In the genomic region with DNA sequence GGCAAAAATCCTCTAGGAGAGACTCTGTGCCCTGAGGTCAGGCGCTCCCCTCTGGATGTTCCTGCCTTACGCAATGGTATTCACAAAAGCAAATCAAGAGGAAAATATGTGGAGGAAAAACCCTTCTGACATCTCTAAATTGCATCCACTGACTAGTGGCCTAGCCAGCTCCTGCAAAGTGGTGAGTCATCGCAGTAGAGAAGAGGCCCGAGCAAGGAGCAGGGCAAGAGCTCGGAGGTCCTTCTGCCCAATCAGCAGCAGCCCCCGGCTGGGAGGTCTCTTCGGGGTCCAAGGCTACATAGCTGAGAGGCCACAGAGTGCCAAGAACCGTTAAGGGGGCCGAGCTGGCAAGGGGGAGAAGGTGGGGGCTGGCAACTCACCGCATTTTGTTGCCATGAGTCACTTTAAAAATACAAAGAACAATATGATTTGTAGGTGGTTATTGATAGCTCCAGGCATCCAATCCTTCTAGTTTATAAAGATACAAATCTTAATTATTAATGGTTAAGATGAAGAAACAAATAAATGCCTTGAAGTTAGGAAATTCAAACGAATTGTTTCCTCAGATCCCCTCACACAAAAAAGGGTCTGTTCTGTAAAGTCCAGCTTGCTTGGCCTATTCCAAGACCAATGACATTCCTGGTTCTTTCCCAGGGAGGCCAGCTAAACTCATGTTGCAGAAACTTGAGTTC, we compare ENCODE assay signal across 10 cellular contexts.
DNase-seq lines count a peak whose midpoint lies in the region; ATAC-seq, FAIRE-seq and TF ChIP-seq lines count a peak whose summit lies in the region.
"Had no signal": no experiment of that assay in that cellular context is flagged by ENCODE, and none has a peak within 500 bp of the region (broad histone marks: within the 10 kb centered on the region; RNA-seq: fewer than 3 reads in every experiment).

No MANE protein-coding gene starts in this region.

- H3K27ac Mint-ChIP-seq in mesothelial cell of epicardium: peak overlapping the region; percentile 98
- H3K27ac Mint-ChIP-seq: dendritic cell treated with granulocyte-macrophage colony-stimulating factor and Interleukin-4, amounts not matched to agents 40 ng/mL and 50 ng/mL, for 4 days had no signal

- H3K23me2 ChIP-seq in H1 (ENCODE audit: low read depth, low read length): no peaks in the 10 kb centered on the region

- H4K20me1 ChIP-seq in H1 (replicated peaks in 1 of 2; ENCODE audit: control insufficient read depth in 1 of 2, insufficient read depth in 2 of 2, low read length in 2 of 2): no peaks in the 10 kb centered on the region

- DNase-seq in A172 (ENCODE audit: low spot score) (peak; percentile 100), LHCN-M2 (ENCODE audit: low read depth) (peak; percentile 100), H1 (ENCODE audit: low read depth in 1 of 2, low spot score in 2 of 2) (peak; percentile 49 to 57), mesothelial cell of epicardium (ENCODE audit: low spot score in 2 of 2, unreplicated experiment in 2 of 2) (peak; percentile 49 to 67), NCI-H146 treated with DMSO at 0.1 percent for 48 hours (lab: John Stamatoyannopoulos, UW; ENCODE audit: unreplicated experiment) (no peak), activated gamma-delta T cell treated with Interleukin-2 at 50 U/mL for 16 hours (no peak), T-helper 2 cell (no peak)
- DNase-seq in activated T-cell treated with anti-CD3 and anti-CD28 coated beads, Interleukin-2, amount 50 U/mL, for 4 hours: no peak

- H2BK20ac ChIP-seq in H1 (ENCODE audit: low read length): 0 out of 2 replicates have a peak overlapping the region, but pooled peaks have one; percentile 64

- H3K18ac ChIP-seq in H1 (ENCODE audit: extremely low read depth, low read length): no peak overlapping the region; the same call in 1 of the 2 replicates

- H3K27me3 ChIP-seq in H1 (replicated peaks in 1 of 4; ENCODE audit: control insufficient read depth in 3 of 4, extremely low read depth in 1 of 4, insufficient read depth in 3 of 4, low read length in 3 of 4): no peaks in the 10 kb centered on the region

- 63% methylated on average over 11 of the region's 11 CpGs; no CpG with 5 or more reads in 1 of the 2 experiments for WGBS in H1 (ENCODE audit: extremely low coverage in 1 of 2, insufficient coverage in 1 of 2, insufficient read length in 1 of 2, insufficient replicate concordance in 2 of 2, low coverage in 1 of 2, low lambda C conversion rate in 2 of 2, missing lambda C conversion rate in 1 of 2), 2 experiments

- no peaks in the 10 kb centered on the region for H3K9me3 ChIP-seq in H1 (ENCODE audit: insufficient read depth in 2 of 2, low read depth in 1 of 2, low read length in 1 of 2)

- no peak overlapping the region for H3K4me3 ChIP-seq in H1 (ENCODE audit: extremely low read depth in 1 of 4, insufficient read depth in 2 of 4, low read depth in 3 of 4, low read length in 4 of 4)

- H4K91ac ChIP-seq in H1 (replicated peaks; ENCODE audit: insufficient read length, low read length): no peak overlapping the region

- H3K27me3 Mint-ChIP-seq in mesothelial cell of epicardium (ENCODE audit: low read depth): no peaks in the 10 kb centered on the region
- H3K27me3 Mint-ChIP-seq in activated T-cell treated with anti-CD3 and anti-CD28 coated beads, Interleukin-2, amount 50 U/mL, for 4 hours (ENCODE audit: low read depth): no peaks in the 10 kb centered on the region
- H3K27me3 Mint-ChIP-seq: dendritic cell treated with granulocyte-macrophage colony-stimulating factor and Interleukin-4, amounts not matched to agents 40 ng/mL and 50 ng/mL, for 4 days had no signal

- H2BK15ac ChIP-seq in H1 (ENCODE audit: low read length): 0 out of 2 replicates have a peak overlapping the region, but pooled peaks have one; percentile 46

- H3K4ac ChIP-seq in H1 (replicated peaks; ENCODE audit: insufficient read length, low read depth, low read length): no peak overlapping the region

- peak overlapping the region; percentile 26; the same call in 1 of the 2 replicates for H3K27ac ChIP-seq in H1 (ENCODE audit: low read depth, low read length)

- no peak overlapping the region for H2BK120ac ChIP-seq in H1 (replicated peaks; ENCODE audit: low read depth, low read length)

- POLR2A ChIA-PET in H1 (lab: Charles Lee; ENCODE audit: partially characterized antibody): interaction anchor here (0.6 kb wide), 1 partner anchor 316 kb away, joined by 3 read pairs; no protein-coding TSS in a partner anchor

- no peak overlapping the region for H4K5ac ChIP-seq in H1 (ENCODE audit: insufficient read length, low read depth, low read length)

- peaks cover 62% of the 10 kb centered on the region for H3K4me1 Mint-ChIP-seq in mesothelial cell of epicardium
- H3K4me1 Mint-ChIP-seq in activated T-cell treated with anti-CD3 and anti-CD28 coated beads, Interleukin-2, amount 50 U/mL, for 4 hours (ENCODE audit: low read depth): no peaks in the 10 kb centered on the region

- H2BK12ac ChIP-seq in H1 (ENCODE audit: low read depth, low read length): 0 out of 2 replicates have a peak overlapping the region, but pooled peaks have one; percentile 60

- TF ChIP-seq RAD21 in H1 (IDR thresholded peaks at IDR 0.05 in 1 of 2, conservative IDR thresholded peaks at IDR 0.05 in 1 of 2; ENCODE audit: low read depth in 2 of 2, low read length in 2 of 2): no peak

- peak overlapping the region; percentile 60; the same call in 1 of the 2 replicates for H2BK5ac ChIP-seq in H1 (ENCODE audit: low read depth, low read length)

- peak overlapping the region; percentile 73 for H2AFZ ChIP-seq in H1 (ENCODE audit: low read length)

- no peak overlapping the region for H3K23ac ChIP-seq in H1 (ENCODE audit: insufficient read length)

- peaks cover 3% of the 10 kb centered on the region for H3K36me3 Mint-ChIP-seq in mesothelial cell of epicardium
- H3K36me3 Mint-ChIP-seq in activated T-cell treated with anti-CD3 and anti-CD28 coated beads, Interleukin-2, amount 50 U/mL, for 4 hours (ENCODE audit: insufficient read depth): no peaks in the 10 kb centered on the region
- H3K36me3 Mint-ChIP-seq: CD14-positive monocyte had no signal

- H3K9me3 Mint-ChIP-seq in mesothelial cell of epicardium: peaks cover 10% of the 10 kb centered on the region
- H3K9me3 Mint-ChIP-seq in activated T-cell treated with anti-CD3 and anti-CD28 coated beads, Interleukin-2, amount 50 U/mL, for 4 hours: no peaks in the 10 kb centered on the region
- H3K9me3 Mint-ChIP-seq: dendritic cell treated with granulocyte-macrophage colony-stimulating factor and Interleukin-4, amounts not matched to agents 40 ng/mL and 50 ng/mL, for 4 days had no signal

- H3K36me3 ChIP-seq in H1 (ENCODE audit: control insufficient read depth in 2 of 4, insufficient read depth in 4 of 4, low read length in 3 of 4): no peaks in the 10 kb centered on the region

- H3K4me3 Mint-ChIP-seq in mesothelial cell of epicardium: no peak overlapping the region
- no peak overlapping the region for H3K4me3 Mint-ChIP-seq in activated T-cell treated with anti-CD3 and anti-CD28 coated beads, Interleukin-2, amount 50 U/mL, for 4 hours
- H3K4me3 Mint-ChIP-seq: CD14-positive monocyte; dendritic cell treated with granulocyte-macrophage colony-stimulating factor and Interleukin-4, amounts not matched to agents 40 ng/mL and 50 ng/mL, for 4 days had no signal

- H3K4me1 ChIP-seq in H1 (replicated peaks in 1 of 4; ENCODE audit: control insufficient read depth in 3 of 4, insufficient read depth in 4 of 4, low read length in 3 of 4): peaks cover 0 to 5% (median 3%) of the 10 kb centered on the region in 4 experiments; a peak in 5 of 7 replicates

- TF ChIP-seq CTCF in H1 (IDR thresholded peaks at IDR 0.05; ENCODE audit: control extremely low read depth in 1 of 3, insufficient read depth in 1 of 3, low read depth in 1 of 3, low read length in 3 of 3) (no peak), mesothelial cell of epicardium (IDR thresholded peaks at IDR 0.05; ENCODE audit: unreplicated experiment) (no peak)

- H3K14ac ChIP-seq in H1 (ENCODE audit: insufficient read length): no peak overlapping the region

- no peak for TF ChIP-seq POLR2A in H1 (IDR thresholded peaks at IDR 0.05; ENCODE audit: control extremely low read depth in 1 of 2, low read depth in 2 of 2, low read length in 2 of 2)

- H3K56ac ChIP-seq in H1 (replicated peaks; ENCODE audit: insufficient read length, low read depth, low read length): no peak overlapping the region

- H2AK5ac ChIP-seq in H1 (ENCODE audit: low read depth, low read length): no peak overlapping the region

- FAIRE-seq in H1 (lab: Jason Lieb, UNC): no peak

- no peak overlapping the region for H3K4me2 ChIP-seq in H1 (ENCODE audit: insufficient read depth in 1 of 2, low read depth in 2 of 2, low read length in 2 of 2)

- no peak overlapping the region; the same call in 1 of the 2 replicates for H4K8ac ChIP-seq in H1 (ENCODE audit: extremely low read depth, insufficient read depth, low read length)

- H3K79me2 ChIP-seq in H1 (ENCODE audit: control insufficient read depth in 1 of 2, insufficient read depth in 2 of 2, low read length in 2 of 2): no peaks in the 10 kb centered on the region

- H3K79me1 ChIP-seq in H1 (ENCODE audit: low read depth, low read length): no peaks in the 10 kb centered on the region

- no peak for TF ChIP-seq EP300 in H1 (IDR thresholded peaks at IDR 0.05; ENCODE audit: borderline replicate concordance in 1 of 2, low read depth in 2 of 2, low read length in 2 of 2)

- CTCF ChIA-PET in H1 (lab: Charles Lee; ENCODE audit: partially characterized antibody): interaction anchor here (0.6 to 1.5 kb wide), 6 partner anchors 10 to 303 kb away, joined by 3 read pairs; no protein-coding TSS in a partner anchor

- ATAC-seq in activated T-cell treated with anti-CD3 and anti-CD28 coated beads, Interleukin-2, amount 50 U/mL, for 4 hours: no peak

- H3K9ac ChIP-seq in H1 (replicated peaks in 1 of 4; ENCODE audit: extremely low read depth in 1 of 4, low read depth in 3 of 4, low read length in 3 of 4): no peak overlapping the region

TF ChIP-seq in H1, 55 proteins besides CTCF, POLR2A, EP300 and RAD21 (continues in another document):
- TF ChIP-seq, protein P1, sequence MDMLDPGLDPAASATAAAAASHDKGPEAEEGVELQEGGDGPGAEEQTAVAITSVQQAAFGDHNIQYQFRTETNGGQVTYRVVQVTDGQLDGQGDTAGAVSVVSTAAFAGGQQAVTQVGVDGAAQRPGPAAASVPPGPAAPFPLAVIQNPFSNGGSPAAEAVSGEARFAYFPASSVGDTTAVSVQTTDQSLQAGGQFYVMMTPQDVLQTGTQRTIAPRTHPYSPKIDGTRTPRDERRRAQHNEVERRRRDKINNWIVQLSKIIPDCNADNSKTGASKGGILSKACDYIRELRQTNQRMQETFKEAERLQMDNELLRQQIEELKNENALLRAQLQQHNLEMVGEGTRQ (IDR thresholded peaks at IDR 0.05; ENCODE audit: low read length): no peak
- TF ChIP-seq EGR1 (IDR thresholded peaks at IDR 0.05; ENCODE audit: borderline replicate concordance, low read depth, low read length) (no peak), MAX (IDR thresholded peaks at IDR 0.05) (no peak), JUND (IDR thresholded peaks at IDR 0.05; ENCODE audit: low read length) (peak; percentile 90)

Comparison
In these comparisons a context has a peak if more than half of its experiments do, and no peak if none do; other contexts are left out.
1. DNase-seq: peak in A172 (single experiment), LHCN-M2 (single experiment), H1 (2 of 2) and mesothelial cell of epicardium (2 of 2); none in NCI-H146 treated with DMSO at 0.1 percent for 48 hours (single experiment), activated gamma-delta T cell treated with Interleukin-2 at 50 U/mL for 16 hours (single experiment), T-helper 2 cell (0 of 5) and activated T-cell treated with anti-CD3 and anti-CD28 coated beads, Interleukin-2, amount 50 U/mL, for 4 hours (single experiment).